Comparison of ENCODE assay signal across 3 cellular contexts in genomic region chr1:162502077-162502476, GRCh38.
TF ChIP-seq lines count a peak whose summit lies in the region.

No MANE protein-coding gene starts in this region.

TF ChIP-seq in SK-N-SH, 30 proteins besides CTCF, POLR2A, EP300 and RAD21:
- TF ChIP-seq ELF1 (IDR thresholded peaks at IDR 0.05) = no peak
- no peak for TF ChIP-seq TAF1 (IDR thresholded peaks at IDR 0.05; ENCODE audit: borderline replicate concordance, low read depth, low read length)
- no peak for TF ChIP-seq FOXJ3 (CRISPR knock-in tag; IDR thresholded peaks at IDR 0.05)
- TF ChIP-seq TEAD4 (IDR thresholded peaks at IDR 0.05; ENCODE audit: borderline replicate concordance, insufficient read depth) = no peak
- no peak for TF ChIP-seq ZBTB33 (IDR thresholded peaks at IDR 0.05; ENCODE audit: borderline replicate concordance, low read depth)
- TF ChIP-seq, protein P1, sequence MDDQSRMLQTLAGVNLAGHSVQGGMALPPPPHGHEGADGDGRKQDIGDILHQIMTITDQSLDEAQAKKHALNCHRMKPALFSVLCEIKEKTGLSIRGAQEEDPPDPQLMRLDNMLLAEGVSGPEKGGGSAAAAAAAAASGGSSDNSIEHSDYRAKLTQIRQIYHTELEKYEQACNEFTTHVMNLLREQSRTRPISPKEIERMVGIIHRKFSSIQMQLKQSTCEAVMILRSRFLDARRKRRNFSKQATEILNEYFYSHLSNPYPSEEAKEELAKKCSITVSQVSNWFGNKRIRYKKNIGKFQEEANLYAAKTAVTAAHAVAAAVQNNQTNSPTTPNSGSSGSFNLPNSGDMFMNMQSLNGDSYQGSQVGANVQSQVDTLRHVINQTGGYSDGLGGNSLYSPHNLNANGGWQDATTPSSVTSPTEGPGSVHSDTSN (IDR thresholded peaks at IDR 0.05) = no peak
- TF ChIP-seq, protein P2, sequence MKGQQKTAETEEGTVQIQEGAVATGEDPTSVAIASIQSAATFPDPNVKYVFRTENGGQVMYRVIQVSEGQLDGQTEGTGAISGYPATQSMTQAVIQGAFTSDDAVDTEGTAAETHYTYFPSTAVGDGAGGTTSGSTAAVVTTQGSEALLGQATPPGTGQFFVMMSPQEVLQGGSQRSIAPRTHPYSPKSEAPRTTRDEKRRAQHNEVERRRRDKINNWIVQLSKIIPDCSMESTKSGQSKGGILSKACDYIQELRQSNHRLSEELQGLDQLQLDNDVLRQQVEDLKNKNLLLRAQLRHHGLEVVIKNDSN (IDR thresholded peaks at IDR 0.05; ENCODE audit: borderline replicate concordance, low read depth) = no peak
- no peak for TF ChIP-seq SIN3A (IDR thresholded peaks at IDR 0.05; ENCODE audit: borderline replicate concordance, low read depth, low read length)
- no peak for TF ChIP-seq RFX5 (IDR thresholded peaks at IDR 0.05; ENCODE audit: low read length)
- TF ChIP-seq YY1 (IDR thresholded peaks at IDR 0.05; ENCODE audit: low read depth) = no peak
- no peak for TF ChIP-seq MEF2A (IDR thresholded peaks at IDR 0.05; ENCODE audit: borderline replicate concordance, low read depth)
- no peak for TF ChIP-seq GATA2 (CRISPR knock-in tag; IDR thresholded peaks at IDR 0.05)

TF ChIP-seq in SK-N-SH treated with all-trans-retinoic acid at 6 μM for 48 hours, 23 proteins besides CTCF, POLR2A, EP300 and RAD21:
- no peak for TF ChIP-seq RARB (CRISPR knock-in tag; IDR thresholded peaks at IDR 0.05)
- no peak for TF ChIP-seq ESRRG (CRISPR knock-in tag; IDR thresholded peaks at IDR 0.05)
- TF ChIP-seq, protein P3, sequence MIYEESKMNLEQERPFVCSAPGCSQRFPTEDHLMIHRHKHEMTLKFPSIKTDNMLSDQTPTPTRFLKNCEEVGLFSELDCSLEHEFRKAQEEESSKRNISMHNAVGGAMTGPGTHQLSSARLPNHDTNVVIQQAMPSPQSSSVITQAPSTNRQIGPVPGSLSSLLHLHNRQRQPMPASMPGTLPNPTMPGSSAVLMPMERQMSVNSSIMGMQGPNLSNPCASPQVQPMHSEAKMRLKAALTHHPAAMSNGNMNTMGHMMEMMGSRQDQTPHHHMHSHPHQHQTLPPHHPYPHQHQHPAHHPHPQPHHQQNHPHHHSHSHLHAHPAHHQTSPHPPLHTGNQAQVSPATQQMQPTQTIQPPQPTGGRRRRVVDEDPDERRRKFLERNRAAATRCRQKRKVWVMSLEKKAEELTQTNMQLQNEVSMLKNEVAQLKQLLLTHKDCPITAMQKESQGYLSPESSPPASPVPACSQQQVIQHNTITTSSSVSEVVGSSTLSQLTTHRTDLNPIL (CRISPR knock-in tag; IDR thresholded peaks at IDR 0.05; ENCODE audit: low read depth) = no peak
- no peak for TF ChIP-seq ISL1 (CRISPR knock-in tag; IDR thresholded peaks at IDR 0.05)
- no peak for TF ChIP-seq BACH2 (CRISPR knock-in tag; IDR thresholded peaks at IDR 0.05; ENCODE audit: borderline replicate concordance)
- no peak for TF ChIP-seq SNAI2 (CRISPR knock-in tag; IDR thresholded peaks at IDR 0.05)
- no peak for TF ChIP-seq PPARA (CRISPR knock-in tag; IDR thresholded peaks at IDR 0.05; ENCODE audit: borderline replicate concordance)
- TF ChIP-seq ZFP30 (CRISPR knock-in tag; IDR thresholded peaks at IDR 0.05) = no peak
- TF ChIP-seq ZC3H10 (CRISPR knock-in tag; IDR thresholded peaks at IDR 0.05) = no peak
- no peak for TF ChIP-seq PATZ1 (CRISPR knock-in tag; IDR thresholded peaks at IDR 0.05; ENCODE audit: borderline replicate concordance)
- TF ChIP-seq TOX (CRISPR knock-in tag; IDR thresholded peaks at IDR 0.05; ENCODE audit: borderline replicate concordance) = no peak
- TF ChIP-seq CSDC2 (CRISPR knock-in tag; IDR thresholded peaks at IDR 0.05) = no peak

TF ChIP-seq in GM12878, 131 proteins besides CTCF, POLR2A, EP300 and RAD21:
- TF ChIP-seq MXI1 (IDR thresholded peaks at IDR 0.05; ENCODE audit: low read depth, low read length) = no peak
